ENCODE assay signal across 11 cellular contexts in the genomic region with DNA sequence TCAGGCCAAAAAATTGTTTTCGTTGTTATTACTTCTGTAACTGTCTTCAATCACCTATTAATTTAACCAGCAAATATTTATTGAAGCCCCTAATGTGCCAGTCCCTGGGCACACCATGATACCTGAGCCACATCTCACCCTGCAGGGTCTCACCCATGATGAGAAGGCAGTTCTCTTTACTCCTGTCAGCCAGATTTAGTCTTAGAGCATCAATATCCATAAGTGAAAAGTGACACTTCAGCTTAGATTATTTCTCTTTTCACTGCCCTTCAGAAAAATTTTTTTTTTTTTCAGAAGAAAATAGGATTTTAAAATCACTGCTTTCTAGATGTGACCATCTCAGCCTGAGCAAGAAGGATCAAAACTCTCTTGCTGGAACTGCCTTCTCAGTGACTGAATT.
DNase-seq lines count a peak whose midpoint lies in the region; ATAC-seq and TF ChIP-seq lines count a peak whose summit lies in the region.
"Had no signal": no experiment of that assay in that cellular context is flagged by ENCODE, and none has a peak within 500 bp of the region (broad histone marks: within the 10 kb centered on the region; RNA-seq: fewer than 3 reads in every experiment).

No MANE protein-coding gene starts in this region.

- peaks cover 5% of the 10 kb centered on the region for H3K36me3 Mint-ChIP-seq in stimulated activated effector memory CD8-positive, alpha-beta T cell treated with anti-CD3 and anti-CD28 coated beads, Interleukin-12 subunit alpha, Interleukin-12 subunit beta, amount 100 ng/mL, for 72 hours

- DNase-seq in SK-N-SH (no peak), PC-3 (no peak), esophagus muscularis mucosa (ENCODE audit: extremely low spot score) (no peak), pons (ENCODE audit: low spot score) (no peak), HK-2 (ENCODE audit: unreplicated experiment) (no peak)
- no peak for DNase-seq in stimulated activated effector memory CD8-positive, alpha-beta T cell treated with anti-CD3 and anti-CD28 coated beads, Interleukin-12 subunit alpha, Interleukin-12 subunit beta, amount 100 ng/mL, for 72 hours (ENCODE audit: low spot score in 2 of 2)
- DNase-seq: aorta had no signal

- H3K9me3 ChIP-seq in SK-N-SH (no peaks in the 10 kb centered on the region), PC-3 (ENCODE audit: low read length) (no peaks in the 10 kb centered on the region), esophagus muscularis mucosa (no peaks in the 10 kb centered on the region)
- H3K9me3 ChIP-seq: heart left ventricle, thyroid gland had no signal

- peaks cover 0 to 16% of the 10 kb centered on the region in 2 experiments; a peak in 2 of 4 replicates for H3K4me1 ChIP-seq in SK-N-SH (ENCODE audit: control insufficient read depth in 1 of 2, insufficient read depth in 2 of 2, low read depth in 1 of 2, low read length in 1 of 2)
- peaks cover 5% of the 10 kb centered on the region; the same call in 1 of the 2 replicates for H3K4me1 ChIP-seq in PC-3 (ENCODE audit: insufficient read depth, low read length)
- H3K4me1 ChIP-seq in esophagus muscularis mucosa: peaks cover 5 to 19% (median 13%) of the 10 kb centered on the region in 4 donors

- H3K79me2 ChIP-seq in SK-N-SH (ENCODE audit: insufficient read depth) (no peaks in the 10 kb centered on the region), PC-3 (ENCODE audit: low read length) (no peaks in the 10 kb centered on the region)

- TF ChIP-seq EP300 in SK-N-SH (IDR thresholded peaks at IDR 0.05; ENCODE audit: borderline replicate concordance in 1 of 2, low read depth in 1 of 2, low read length in 1 of 2) (no peak), esophagus muscularis mucosa (IDR thresholded peaks at IDR 0.05) (no peak)

- H3F3A ChIP-seq in SK-N-SH (replicated peaks; ENCODE audit: insufficient read depth) (no peaks in the 10 kb centered on the region), PC-3 (ENCODE audit: low read length, unreplicated experiment) (no peaks in the 10 kb centered on the region)

- peak overlapping the region; percentile 90; the same call in 1 of the 2 replicates for H2AFZ ChIP-seq in SK-N-SH (ENCODE audit: low read depth)
- H2AFZ ChIP-seq in PC-3 (ENCODE audit: low read length): peak overlapping the region; percentile 87

- TF ChIP-seq RAD21 in SK-N-SH (IDR thresholded peaks at IDR 0.05; ENCODE audit: low read length): no peak

- no peaks in the 10 kb centered on the region for H4K20me1 ChIP-seq in SK-N-SH (ENCODE audit: insufficient read depth)
- H4K20me1 ChIP-seq in PC-3 (ENCODE audit: low read length): no peaks in the 10 kb centered on the region

- H3K4me3 ChIP-seq in SK-N-SH (ENCODE audit: low read depth in 2 of 2, low read length in 1 of 2) (peak overlapping the region; percentile 46 to 61; a peak in 3 of 4 replicates), PC-3 (ENCODE audit: low read length) (peak overlapping the region; percentile 69), esophagus muscularis mucosa (peak overlapping the region; percentile 45 to 59 (median 47))

- no peaks in the 10 kb centered on the region for H3K9me3 Mint-ChIP-seq in stimulated activated effector memory CD8-positive, alpha-beta T cell treated with anti-CD3 and anti-CD28 coated beads, Interleukin-12 subunit alpha, Interleukin-12 subunit beta, amount 100 ng/mL, for 72 hours

- H3K36me3 ChIP-seq in SK-N-SH (replicated peaks in 1 of 2; ENCODE audit: control insufficient read depth in 1 of 2, insufficient read depth in 2 of 2, low read length in 1 of 2) (no peaks in the 10 kb centered on the region), PC-3 (ENCODE audit: low read depth, low read length) (no peaks in the 10 kb centered on the region), esophagus muscularis mucosa (no peaks in the 10 kb centered on the region)
- H3K36me3 ChIP-seq: heart left ventricle, thyroid gland had no signal

- ATAC-seq in SK-N-SH treated with all-trans-retinoic acid at 6 μM for 48 hours (no peak), PC-3 (no peak), GM21390 (IDR thresholded peaks at IDR 0.05; ENCODE audit: unreplicated experiment) (no peak)
- ATAC-seq in stimulated activated effector memory CD8-positive, alpha-beta T cell treated with anti-CD3 and anti-CD28 coated beads, Interleukin-12 subunit alpha, Interleukin-12 subunit beta, amount 100 ng/mL, for 72 hours: no peak

- H3K27me3 ChIP-seq in SK-N-SH (ENCODE audit: insufficient read depth) (peaks cover 9% of the 10 kb centered on the region; the same call in 1 of the 2 replicates), PC-3 (ENCODE audit: low read length) (peaks cover 10% of the 10 kb centered on the region), esophagus muscularis mucosa (peaks cover 0 to 40% (median 0%) of the 10 kb centered on the region in 4 donors)
- H3K27me3 ChIP-seq: thyroid gland had no signal

- peak overlapping the region; percentile 74 for H3K4me3 Mint-ChIP-seq in stimulated activated effector memory CD8-positive, alpha-beta T cell treated with anti-CD3 and anti-CD28 coated beads, Interleukin-12 subunit alpha, Interleukin-12 subunit beta, amount 100 ng/mL, for 72 hours

- H3K4me2 ChIP-seq in SK-N-SH (peak overlapping the region; percentile 70), PC-3 (ENCODE audit: low read length) (peak overlapping the region; percentile 84)

- H3K27ac Mint-ChIP-seq in stimulated activated effector memory CD8-positive, alpha-beta T cell treated with anti-CD3 and anti-CD28 coated beads, Interleukin-12 subunit alpha, Interleukin-12 subunit beta, amount 100 ng/mL, for 72 hours: peak overlapping the region; percentile 91

- no peak overlapping the region for H3K27ac ChIP-seq in SK-N-SH (ENCODE audit: low read depth in 2 of 2, low read length in 1 of 2)
- no peak overlapping the region for H3K27ac ChIP-seq in PC-3 (ENCODE audit: low read length)
- H3K27ac ChIP-seq in esophagus muscularis mucosa (replicated peaks in 1 of 4): no peak overlapping the region
- H3K27ac ChIP-seq: heart left ventricle, thyroid gland had no signal

- TF ChIP-seq CTCF in SK-N-SH (IDR thresholded peaks at IDR 0.05): no peak
- TF ChIP-seq CTCF in PC-3 (conservative IDR thresholded peaks at IDR 0.05; ENCODE audit: low read depth, low read length): no peak
- TF ChIP-seq CTCF in esophagus muscularis mucosa (IDR thresholded peaks at IDR 0.05): no peak

- no peaks in the 10 kb centered on the region for H3K9me2 ChIP-seq in SK-N-SH
- no peaks in the 10 kb centered on the region for H3K9me2 ChIP-seq in PC-3 (replicated peaks; ENCODE audit: low read length)

- CTCF ChIA-PET in SK-N-SH (lab: Yijun Ruan, JAX) (interaction anchor here (0.6 to 15.2 kb wide), 104 partner anchors 8 to 1288 kb away, joined by 3 to 603 read pairs (median 6); partner anchors contain the start of genes CBX3, HNRNPA2B1, HOXA5 and HOXA7), PC-3 (lab: Charles Lee) (interaction anchor here (0.8 to 1.4 kb wide), 5 partner anchors 31 to 774 kb away, joined by 3 to 17 read pairs (median 3); no protein-coding TSS in a partner anchor)

- POLR2A ChIA-PET in SK-N-SH (lab: Yijun Ruan, JAX) (interaction anchor here (0.6 to 1.3 kb wide), 2 partner anchors 23 to 305 kb away, joined by 3 to 7 read pairs; no protein-coding TSS in a partner anchor), PC-3 (lab: Charles Lee; ENCODE audit: unreplicated experiment) (interaction anchor here (0.5 kb wide), 1 partner anchor 398 kb away, joined by 3 read pairs; the partner anchor contains the start of gene SNX10)

- H3K9ac ChIP-seq in SK-N-SH (no peak overlapping the region), PC-3 (ENCODE audit: low read length) (peak overlapping the region; percentile 46; the same call in 1 of the 2 replicates)

- TF ChIP-seq POLR2A in esophagus muscularis mucosa (IDR thresholded peaks at IDR 0.05; ENCODE audit: low read depth): no peak

- no TSS peak for BruUV-seq in PC-3 (replicated peaks; lab: Mats Ljungman, UMichigan)

- peaks cover 28% of the 10 kb centered on the region for H3K4me1 Mint-ChIP-seq in stimulated activated effector memory CD8-positive, alpha-beta T cell treated with anti-CD3 and anti-CD28 coated beads, Interleukin-12 subunit alpha, Interleukin-12 subunit beta, amount 100 ng/mL, for 72 hours

- 36% methylated on average over 1 of the region's 1 CpG for WGBS in SK-N-SH (ENCODE audit: low lambda C conversion rate)
- whole genome bisulfite sequencing in esophagus muscularis mucosa: 50% methylated on average over 1 of the region's 1 CpG

- intact Hi-C loops in PC-3 (cut with micrococcal nuclease): loop anchor here (1.0 to 10.0 kb wide), 8 partner anchors 168 to 1269 kb away; no protein-coding TSS in a partner anchor
- intact Hi-C loops in esophagus muscularis mucosa (cut with DNase I): loop anchor here (2.0 to 10.0 kb wide), 2 partner anchors 471 to 1261 kb away; partner anchors contain the start of genes HOXA3 and HOXA7

TF ChIP-seq in SK-N-SH, 30 proteins besides CTCF, POLR2A, EP300 and RAD21 (continues in another document):
- TF ChIP-seq MEF2A (IDR thresholded peaks at IDR 0.05; ENCODE audit: borderline replicate concordance, low read depth): no peak
- no peak for TF ChIP-seq GABPA (IDR thresholded peaks at IDR 0.05; ENCODE audit: low read depth)
- TF ChIP-seq TCF12 (IDR thresholded peaks at IDR 0.05): no peak
- TF ChIP-seq FOSL2 (IDR thresholded peaks at IDR 0.05; ENCODE audit: borderline replicate concordance, low read depth): no peak
- no peak for TF ChIP-seq FOXJ3 (CRISPR knock-in tag; IDR thresholded peaks at IDR 0.05)
- no peak for TF ChIP-seq RXRA (IDR thresholded peaks at IDR 0.05; ENCODE audit: borderline replicate concordance, low read depth)
- no peak for TF ChIP-seq FOXM1 (IDR thresholded peaks at IDR 0.05; ENCODE audit: low read depth)

TF ChIP-seq in SK-N-SH treated with all-trans-retinoic acid at 6 μM for 48 hours, 23 proteins besides CTCF, POLR2A, EP300 and RAD21 (continues in another document):
- TF ChIP-seq, protein P1, sequence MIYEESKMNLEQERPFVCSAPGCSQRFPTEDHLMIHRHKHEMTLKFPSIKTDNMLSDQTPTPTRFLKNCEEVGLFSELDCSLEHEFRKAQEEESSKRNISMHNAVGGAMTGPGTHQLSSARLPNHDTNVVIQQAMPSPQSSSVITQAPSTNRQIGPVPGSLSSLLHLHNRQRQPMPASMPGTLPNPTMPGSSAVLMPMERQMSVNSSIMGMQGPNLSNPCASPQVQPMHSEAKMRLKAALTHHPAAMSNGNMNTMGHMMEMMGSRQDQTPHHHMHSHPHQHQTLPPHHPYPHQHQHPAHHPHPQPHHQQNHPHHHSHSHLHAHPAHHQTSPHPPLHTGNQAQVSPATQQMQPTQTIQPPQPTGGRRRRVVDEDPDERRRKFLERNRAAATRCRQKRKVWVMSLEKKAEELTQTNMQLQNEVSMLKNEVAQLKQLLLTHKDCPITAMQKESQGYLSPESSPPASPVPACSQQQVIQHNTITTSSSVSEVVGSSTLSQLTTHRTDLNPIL (CRISPR knock-in tag; IDR thresholded peaks at IDR 0.05; ENCODE audit: low read depth): no peak
- TF ChIP-seq GLIS3 (CRISPR knock-in tag; IDR thresholded peaks at IDR 0.05) (no peak), ZNF8 (CRISPR knock-in tag; IDR thresholded peaks at IDR 0.05) (no peak), BACH2 (CRISPR knock-in tag; IDR thresholded peaks at IDR 0.05; ENCODE audit: borderline replicate concordance) (no peak)
